Comparison of ENCODE assay signal across 21 cellular contexts in the genomic region with DNA sequence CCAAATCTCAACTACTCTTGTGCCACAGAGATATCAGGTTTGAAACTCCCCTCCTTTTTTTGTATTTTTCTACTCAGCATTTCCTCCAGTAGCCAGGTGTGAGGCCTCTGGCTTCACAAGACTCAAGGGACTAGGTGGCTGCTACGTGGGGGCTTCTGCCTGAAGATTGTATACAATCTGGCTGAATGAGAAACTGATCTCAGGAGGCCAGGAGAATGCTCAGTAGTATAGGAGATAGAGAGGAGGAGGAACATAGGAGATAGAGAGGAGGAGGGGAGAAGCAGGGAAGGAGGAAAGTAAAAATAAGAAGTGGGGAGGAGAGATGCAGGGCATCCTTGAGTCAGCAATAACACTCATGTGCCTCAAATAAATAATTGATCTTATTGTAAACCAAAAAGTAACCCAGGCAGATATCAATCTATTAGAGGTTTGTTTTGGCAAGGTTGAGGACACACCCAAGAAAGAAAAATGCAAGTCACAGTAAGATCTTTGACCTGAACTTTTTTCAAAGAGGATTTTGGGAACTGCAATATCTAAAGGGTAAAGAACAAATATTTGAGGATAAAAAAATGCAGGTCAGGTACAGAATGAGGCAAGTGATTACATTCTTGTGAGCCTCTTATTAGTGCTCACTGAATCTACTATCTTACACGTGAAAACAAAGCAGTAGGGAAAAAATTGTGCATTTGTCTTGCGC. TPM values are rescaled to one million over a fixed set of nuclear protein-coding genes. Genes with fewer than 3 reads are reported as not detected.
"Had no signal": no experiment of that assay in that cellular context is flagged by ENCODE, and none has a peak within 500 bp of the region (broad histone marks: within the 10 kb centered on the region; RNA-seq: fewer than 3 reads in every experiment).

No MANE protein-coding gene starts in this region.

- H3K27ac ChIP-seq: cardiac muscle cell, dorsolateral prefrontal cortex, left ventricle myocardium inferior, neural progenitor cell, sigmoid colon, testis had no signal

- H3K27me3 ChIP-seq: cardiac muscle cell, neural progenitor cell, sigmoid colon, testis had no signal

- H3K4me1 Mint-ChIP-seq: activated naive CD4-positive, alpha-beta T cell treated with anti-CD3 and anti-CD28 coated beads, Interleukin-2, amount 10 ng/mL, durations not matched to agents 7 days and 5 days; neural progenitor cell; stimulated activated naive CD8-positive, alpha-beta T cell treated with anti-CD3 and anti-CD28 coated beads, Interleukin-15, amount 100 ng/mL, for 72 hours; T-cell had no signal

- H3K36me3 Mint-ChIP-seq: activated naive CD4-positive, alpha-beta T cell treated with anti-CD3 and anti-CD28 coated beads, Interleukin-2, amount 10 ng/mL, durations not matched to agents 7 days and 5 days; neural progenitor cell; T-cell had no signal

- H3K36me3 ChIP-seq: cardiac muscle cell, left ventricle myocardium inferior, sigmoid colon had no signal

- FAIRE-seq: astrocyte, endometrium had no signal

- H3K27ac Mint-ChIP-seq: activated naive CD4-positive, alpha-beta T cell treated with anti-CD3 and anti-CD28 coated beads, Interleukin-2, amount 10 ng/mL, durations not matched to agents 7 days and 5 days; activated T-helper 2 cell treated with anti-CD3 and anti-CD28 coated beads, Interferon-gamma antibody, Interleukin-2, Interleukin-4, amounts not matched to agents 10 μg/mL and 5 μg/mL and 100 μg/mL, durations not matched to agents 14 hours and 24 hours and 36 hours; neural progenitor cell; stimulated activated naive CD8-positive, alpha-beta T cell treated with anti-CD3 and anti-CD28 coated beads, Interleukin-15, amount 100 ng/mL, for 72 hours; T-cell had no signal

- H3K27me3 Mint-ChIP-seq: stimulated activated naive CD8-positive, alpha-beta T cell treated with anti-CD3 and anti-CD28 coated beads, Interleukin-15, amount 100 ng/mL, for 72 hours; T-cell had no signal

- H3K4me2 ChIP-seq: neural progenitor cell had no signal

- H3K9me3 ChIP-seq: testis had no signal

- H3K4me3 Mint-ChIP-seq: activated naive CD4-positive, alpha-beta T cell treated with anti-CD3 and anti-CD28 coated beads, Interleukin-2, amount 10 ng/mL, durations not matched to agents 7 days and 5 days; neural progenitor cell; stimulated activated naive CD8-positive, alpha-beta T cell treated with anti-CD3 and anti-CD28 coated beads, Interleukin-15, amount 100 ng/mL, for 72 hours; T-cell had no signal

- DNase-seq: activated CD4-positive, alpha-beta T cell treated with anti-CD3 and anti-CD28 coated beads for 1 hour; activated CD4-positive, alpha-beta T cell treated with anti-CD3 and anti-CD28 coated beads, Interleukin-2, amount 50 U/mL, for 4 hours; activated naive CD4-positive, alpha-beta T cell treated with anti-CD3 and anti-CD28 coated beads, Interleukin-2, amount 10 ng/mL, durations not matched to agents 7 days and 5 days; dorsolateral prefrontal cortex; islet precursor cell; left ventricle myocardium inferior; mesenchymal stem cell; sigmoid colon; stimulated activated CD4-positive, alpha-beta T cell treated with anti-CD3 and anti-CD28 coated beads, Interleukin-1b, Interleukin-23, amount 100 ng/mL, for 48 hours; stimulated activated naive CD8-positive, alpha-beta T cell treated with anti-CD3 and anti-CD28 coated beads, Interleukin-15, amount 100 ng/mL, for 72 hours; T-cell; T-helper 9 cell; testis had no signal

- H2AFZ ChIP-seq: neural progenitor cell had no signal

- H3K4me3 ChIP-seq: cardiac muscle cell, dorsolateral prefrontal cortex, left ventricle myocardium inferior, neural progenitor cell, sigmoid colon, testis had no signal

- H3K4me1 ChIP-seq: left ventricle myocardium inferior, neural progenitor cell, sigmoid colon, testis had no signal

- ATAC-seq: esophagus mucosa; stimulated activated naive CD8-positive, alpha-beta T cell treated with anti-CD3 and anti-CD28 coated beads, Interleukin-15, amount 100 ng/mL, for 72 hours; T-cell had no signal

RNA-seq across cellular contexts. Expression of gene AKR1C8, which starts 36.8 kb away (rescaled TPM):
- total RNA-seq: activated T-helper 2 cell treated with anti-CD3 and anti-CD28 coated beads, Interferon-gamma antibody, Interleukin-2, Interleukin-4, amounts not matched to agents 10 μg/mL and 5 μg/mL and 100 μg/mL, durations not matched to agents 14 hours and 24 hours and 36 hours; astrocyte; cardiac muscle cell; esophagus mucosa; osteocyte; sigmoid colon; ureter had no signal
- polyA plus RNA-seq: cardiac muscle cell, sigmoid colon had no signal

RNA-seq across cellular contexts. Expression of gene AKR1C4, which starts 48.5 kb away (rescaled TPM):
- total RNA-seq: activated T-helper 2 cell treated with anti-CD3 and anti-CD28 coated beads, Interferon-gamma antibody, Interleukin-2, Interleukin-4, amounts not matched to agents 10 μg/mL and 5 μg/mL and 100 μg/mL, durations not matched to agents 14 hours and 24 hours and 36 hours; astrocyte; cardiac muscle cell; dorsolateral prefrontal cortex; esophagus mucosa; left ventricle myocardium inferior; osteocyte; sigmoid colon; ureter had no signal
- polyA plus RNA-seq: cardiac muscle cell, sigmoid colon had no signal
